In the genomic region with DNA sequence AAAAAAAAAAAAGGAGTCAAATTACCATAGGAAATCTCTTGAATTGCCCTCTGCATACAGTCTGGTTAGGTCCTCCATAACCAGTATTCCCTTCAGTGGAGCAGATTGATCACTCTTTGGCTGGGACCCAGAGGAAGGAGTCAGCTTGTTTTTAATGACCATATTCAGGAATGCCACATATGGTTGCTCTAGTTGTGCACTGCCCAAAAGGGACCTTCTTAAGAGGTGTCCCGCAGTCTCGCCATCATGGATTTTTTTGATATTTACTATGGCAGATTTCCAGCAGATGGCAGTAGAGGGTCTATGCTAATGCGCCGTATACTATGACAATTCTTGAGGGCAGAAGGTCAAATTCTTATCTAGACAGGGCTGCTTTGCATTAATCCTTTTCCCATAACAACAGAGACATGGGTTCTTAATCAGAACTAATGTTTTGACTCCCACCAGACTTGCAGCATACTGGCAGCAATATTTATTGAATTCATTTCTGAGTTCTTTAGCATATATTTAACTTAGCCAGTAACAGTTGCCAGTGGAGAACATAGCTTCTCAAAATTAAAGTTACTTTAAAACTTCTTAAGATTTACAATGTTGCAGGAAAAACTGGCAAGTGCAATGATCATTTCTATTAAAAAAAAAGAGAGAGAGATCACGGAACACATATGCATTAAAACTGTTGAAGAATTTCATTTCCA, we compare ENCODE assay signal across 8 cellular contexts. TPM values are rescaled to one million over a fixed set of nuclear protein-coding genes. Genes with fewer than 3 reads are reported as not detected.
DNase-seq lines count a peak whose midpoint lies in the region; ATAC-seq and TF ChIP-seq lines count a peak whose summit lies in the region.

No MANE protein-coding gene starts in this region.

- TF ChIP-seq CTCF in GM10266 (IDR thresholded peaks at IDR 0.05; ENCODE audit: control insufficient read depth, insufficient read depth, low read depth, missing control alignments) = peak; percentile 74

- peak; percentile 76 for ATAC-seq in HG02981 (IDR thresholded peaks at IDR 0.05; ENCODE audit: unreplicated experiment)
- ATAC-seq in GM18861 (IDR thresholded peaks at IDR 0.05; ENCODE audit: unreplicated experiment) = no peak

- peak; percentile 64 for DNase-seq in GM10266 (ENCODE audit: extremely low spot score)
- DNase-seq in NCI-H2196 treated with DMSO at 0.1 percent for 48 hours (lab: John Stamatoyannopoulos, UW; ENCODE audit: unreplicated experiment) = peak; percentile 46
- DNase-seq in activated CD4-positive, CD25-positive, alpha-beta regulatory T cell treated with anti-CD3 and anti-CD28 coated beads, Interleukin-2, amount 50 U/mL, for 16 hours (ENCODE audit: low read depth, low spot score) = peak; percentile 29
- DNase-seq in cerebellum (ENCODE audit: low spot score) = peak; percentile 68
- DNase-seq in lung microvascular endothelial cell (ENCODE audit: low read depth in 2 of 2) = peak; percentile 69 to 72
- DNase-seq in stimulated activated CD8-positive, alpha-beta memory T cell treated with anti-CD3 and anti-CD28 coated beads, Interleukin-4, amount 100 ng/mL, for 1 hour (ENCODE audit: low read depth in 2 of 2, low spot score in 1 of 2) = peak; percentile 22 to 27

RNA-seq across cellular contexts. Expression of a gene that starts 31.8 kb away (rescaled TPM):
- total RNA-seq in cerebellum (81.7 TPM), lung microvascular endothelial cell (14.2 and 18.5 TPM in 2 replicates)
